Comparison of ENCODE assay signal across 8 cellular contexts in the genomic region with DNA sequence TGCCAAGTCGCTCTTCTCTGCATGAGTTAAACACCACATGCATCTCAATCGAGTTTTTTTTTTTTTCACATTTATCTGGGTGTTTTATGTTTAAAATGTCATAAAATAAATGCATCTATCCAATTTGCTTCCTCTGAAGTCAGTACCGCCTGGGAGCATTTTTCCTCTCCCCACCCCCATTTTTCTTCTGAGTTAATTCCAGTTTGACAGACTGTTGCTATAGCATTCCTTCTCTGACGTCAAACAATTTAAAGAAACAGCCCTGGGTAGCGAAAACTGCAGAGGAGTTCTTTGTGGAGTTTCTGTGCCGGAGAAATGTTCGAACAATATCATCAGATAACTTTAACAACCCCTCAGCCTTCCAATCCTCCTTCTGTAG. TPM values are rescaled to one million over a fixed set of nuclear protein-coding genes. Genes with fewer than 3 reads are reported as not detected.
DNase-seq lines count a peak whose midpoint lies in the region; ATAC-seq and TF ChIP-seq lines count a peak whose summit lies in the region.

No MANE protein-coding gene starts in this region.

- 0 out of 2 replicates have a peak, but pooled peaks cover 3% of the 10 kb centered on the region for H3K27me3 ChIP-seq in PC-9 (ENCODE audit: insufficient read depth, low read depth)
- peaks cover 0 to 48% (median 0%) of the 10 kb centered on the region in 3 donors for H3K27me3 ChIP-seq in psoas muscle (ENCODE audit: insufficient read depth in 3 of 3, low read length in 2 of 3)

- no peaks in the 10 kb centered on the region; the same call in 1 of the 2 replicates for H3F3A ChIP-seq in PC-9 (ENCODE audit: insufficient read depth, low read depth)

- WGBS in psoas muscle, 3 donors: 58% methylated on average over 7 of the region's 7 CpGs

- H3K27ac ChIP-seq in PC-9 (no peak overlapping the region), psoas muscle (peak overlapping the region; percentile 80)

- DNase-seq in EH (ENCODE audit: low read depth): peak; percentile 82
- DNase-seq in PC-9: peak in 1 of 2 experiments; percentile 7
- peak; percentile 16 for DNase-seq in epithelial cell of esophagus (ENCODE audit: low read depth)
- DNase-seq in psoas muscle: no peak
- DNase-seq in ACHN: no peak
- DNase-seq in ureter (ENCODE audit: low spot score): no peak

- H3K79me2 ChIP-seq in PC-9 (ENCODE audit: low read depth): no peaks in the 10 kb centered on the region

- TF ChIP-seq CTCF in PC-9 (conservative IDR thresholded peaks at IDR 0.05) (no peak), epithelial cell of esophagus (IDR thresholded peaks at IDR 0.05; ENCODE audit: insufficient read depth, low read depth, low read length, missing control alignments) (no peak), psoas muscle (IDR thresholded peaks at IDR 0.05) (no peak)

- POLR2A ChIA-PET in PC-9 (lab: Charles Lee; ENCODE audit: unreplicated experiment): no interaction called here

- no peaks in the 10 kb centered on the region for H3K36me3 ChIP-seq in PC-9 (ENCODE audit: low read depth)
- no peaks in the 10 kb centered on the region for H3K36me3 ChIP-seq in psoas muscle (ENCODE audit: insufficient read depth in 1 of 2, low read depth in 1 of 2)

- CTCF ChIA-PET in PC-9 (lab: Charles Lee): no interaction called here

- in situ Hi-C loops in ACHN (cut with HindIII; ENCODE audit: low pct_ligation_motif_present, low pct_unique_long_range_greater_than_20kb, low sequenced_read_pairs): no loop called here

- H3K4me3 ChIP-seq in PC-9: peak overlapping the region; percentile 63
- peak overlapping the region; percentile 56 for H3K4me3 ChIP-seq in epithelial cell of esophagus (ENCODE audit: low read length)
- H3K4me3 ChIP-seq in psoas muscle: peak overlapping the region; percentile 73

- H4K20me1 ChIP-seq in PC-9 (ENCODE audit: insufficient read depth): no peaks in the 10 kb centered on the region

- H2AFZ ChIP-seq in PC-9: no peak overlapping the region

- H3K9me3 ChIP-seq in PC-9 (ENCODE audit: insufficient read depth, low read depth) (no peaks in the 10 kb centered on the region), psoas muscle (no peaks in the 10 kb centered on the region)

- no peaks in the 10 kb centered on the region for H3K9me2 ChIP-seq in PC-9 (ENCODE audit: insufficient read depth)

- no peak for ATAC-seq in psoas muscle
- ATAC-seq in GM18502 (IDR thresholded peaks at IDR 0.05; ENCODE audit: poor library complexity, unreplicated experiment): no peak
- no peak for ATAC-seq in GM18909 (IDR thresholded peaks at IDR 0.05; ENCODE audit: poor library complexity, unreplicated experiment)

- H3K4me2 ChIP-seq in PC-9: peak overlapping the region; percentile 89

- no TSS peak for BruUV-seq in PC-9 (replicated peaks; lab: Mats Ljungman, UMichigan)

- intact Hi-C loops in PC-9 (cut with micrococcal nuclease; ENCODE audit: unreplicated experiment): no loop called here
- intact Hi-C loops in psoas muscle (cut with DNase I): no loop called here

- H3K4me1 ChIP-seq in PC-9 (replicated peaks; ENCODE audit: insufficient read depth) (peaks cover 5% of the 10 kb centered on the region; the same call in 1 of the 2 replicates), psoas muscle (peaks cover 3% of the 10 kb centered on the region)

RNA-seq across cellular contexts. Expression of a gene that starts 0.9 kb away (rescaled TPM):
- 18.0 and 19.4 TPM in 2 replicates for total RNA-seq in PC-9 (2021)
- total RNA-seq in psoas muscle: 1 to 10 TPM; 2.9 to 6.5 (median 4.6) TPM
- 1 to 10 TPM in 2 of 3 donors, under 1 TPM in 1; 0.83 to 2.1 (median 1.3) TPM for polyA plus RNA-seq in psoas muscle
- 19.5 TPM for total RNA-seq in ureter

Comparison
In these comparisons a context has a peak if more than half of its experiments do, and no peak if none do; other contexts are left out.
1. DNase-seq: peak in EH (single experiment) and epithelial cell of esophagus (single experiment); none in psoas muscle (0 of 2), ACHN (single experiment) and ureter (single experiment).
2. Peak in every context shown above with its lines, with median percentiles within 50 percentile points of each other: H3K4me3 ChIP-seq.